8 cellular contexts compared by ENCODE assay signal in genomic region chr11:11798586-11799438, GRCh38. TPM values are rescaled to one million over a fixed set of nuclear protein-coding genes. Genes with fewer than 3 reads are reported as not detected.
A peak's percentile ranks its signal among the peaks of the same experiment; 100 is the strongest.
DNase-seq lines count a peak whose midpoint lies in the region; ATAC-seq, FAIRE-seq and TF ChIP-seq lines count a peak whose summit lies in the region.

No MANE protein-coding gene starts in this region.

- no peak for TF ChIP-seq EP300 in esophagus muscularis mucosa (IDR thresholded peaks at IDR 0.05)

- no peak for FAIRE-seq in H54 (lab: Jason Lieb, UNC)

- intact Hi-C loops in esophagus muscularis mucosa (cut with DNase I) = loop anchor here (2.0 kb wide), 1 partner anchor 246 kb away; no protein-coding TSS in a partner anchor

- no peak overlapping the region for H3K27ac Mint-ChIP-seq in neural crest cell (ENCODE audit: unreplicated experiment)

- H3K4me1 Mint-ChIP-seq in neural crest cell = no peaks in the 10 kb centered on the region

- peak; percentile 64 for ATAC-seq in HG02678 (IDR thresholded peaks at IDR 0.05; ENCODE audit: unreplicated experiment)

- no peak overlapping the region for H3K4me2 ChIP-seq in OCI-LY3 (ENCODE audit: low read length)

- no peak for TF ChIP-seq POLR2A in esophagus muscularis mucosa (IDR thresholded peaks at IDR 0.05; ENCODE audit: low read depth)
- no peak for TF ChIP-seq POLR2A in H54 (IDR thresholded peaks at IDR 0.05; ENCODE audit: low read depth, low read length)

- peak; percentile 76 for DNase-seq in EL
- peak; percentile 49 for DNase-seq in activated T-cell treated with anti-CD3 and anti-CD28 coated beads for 24 hours (ENCODE audit: low read depth)
- peak; percentile 87 for DNase-seq in esophagus muscularis mucosa (ENCODE audit: extremely low spot score)
- peak; percentile 58 for DNase-seq in neural crest cell (ENCODE audit: low read depth, low spot score)
- peak; percentile 64 for DNase-seq in stromal cell of bone marrow (ENCODE audit: low read depth)
- DNase-seq in H54 (ENCODE audit: insufficient read length, low spot score) = no peak

- H3K4me3 ChIP-seq in OCI-LY3 (ENCODE audit: low read length) (no peak overlapping the region), esophagus muscularis mucosa (no peak overlapping the region)

- H2AFZ ChIP-seq in OCI-LY3 (ENCODE audit: low read depth, low read length) = no peak overlapping the region

- H3K79me2 ChIP-seq in OCI-LY3 (ENCODE audit: low read length) = no peaks in the 10 kb centered on the region

- H3K4me1 ChIP-seq in OCI-LY3 (ENCODE audit: low read length) = no peaks in the 10 kb centered on the region
- H3K4me1 ChIP-seq in esophagus muscularis mucosa = peaks cover 0 to 6% (median 0%) of the 10 kb centered on the region in 4 donors

- no peak overlapping the region for H3K4me3 Mint-ChIP-seq in neural crest cell

- H3K27me3 ChIP-seq in OCI-LY3 (ENCODE audit: low read depth, low read length) = peaks cover 34% of the 10 kb centered on the region
- no peaks in the 10 kb centered on the region for H3K27me3 ChIP-seq in esophagus muscularis mucosa

- H3K36me3 Mint-ChIP-seq in neural crest cell (ENCODE audit: low read depth) = no peaks in the 10 kb centered on the region

- H3K36me3 ChIP-seq in OCI-LY3 (replicated peaks; ENCODE audit: low read depth, low read length) (no peaks in the 10 kb centered on the region), esophagus muscularis mucosa (no peaks in the 10 kb centered on the region)

- H3K9ac ChIP-seq in OCI-LY3 (ENCODE audit: low read length) = no peak overlapping the region

- H3K9me3 Mint-ChIP-seq in neural crest cell = peaks cover 3% of the 10 kb centered on the region

- TF ChIP-seq CTCF in OCI-LY3 (IDR thresholded peaks at IDR 0.05; ENCODE audit: low read depth, low read length) (peak; percentile 53), esophagus muscularis mucosa (IDR thresholded peaks at IDR 0.05) (peak; percentile 89 to 92 (median 90)), neural crest cell (conservative IDR thresholded peaks at IDR 0.05) (peak; percentile 74)

- H4K20me1 ChIP-seq in OCI-LY3 (ENCODE audit: insufficient read depth, low read length) = no peaks in the 10 kb centered on the region

- H3K27me3 Mint-ChIP-seq in neural crest cell (ENCODE audit: low read depth) = peaks cover 10% of the 10 kb centered on the region

- 29% methylated on average over 5 of the region's 5 CpGs for WGBS in esophagus muscularis mucosa

- H3K27ac ChIP-seq in OCI-LY3 (ENCODE audit: low read length) = no peak overlapping the region
- no peak overlapping the region for H3K27ac ChIP-seq in esophagus muscularis mucosa (replicated peaks in 1 of 4)

- H3K9me3 ChIP-seq in OCI-LY3 (ENCODE audit: insufficient read depth, low read length) (no peaks in the 10 kb centered on the region), esophagus muscularis mucosa (no peaks in the 10 kb centered on the region)

RNA-seq across cellular contexts. Expression of gene USP47, which starts 43.0 kb away (rescaled TPM):
- total RNA-seq in esophagus muscularis mucosa (100 to 1,000 TPM in 2 of 4 donors, 10 to 100 TPM in 2; 86.2 to 112 (median 96.5) TPM), neural crest cell (58.9 and 59.4 TPM in 2 replicates)
